ENCODE assay signal across 8 cellular contexts in the genomic region with DNA sequence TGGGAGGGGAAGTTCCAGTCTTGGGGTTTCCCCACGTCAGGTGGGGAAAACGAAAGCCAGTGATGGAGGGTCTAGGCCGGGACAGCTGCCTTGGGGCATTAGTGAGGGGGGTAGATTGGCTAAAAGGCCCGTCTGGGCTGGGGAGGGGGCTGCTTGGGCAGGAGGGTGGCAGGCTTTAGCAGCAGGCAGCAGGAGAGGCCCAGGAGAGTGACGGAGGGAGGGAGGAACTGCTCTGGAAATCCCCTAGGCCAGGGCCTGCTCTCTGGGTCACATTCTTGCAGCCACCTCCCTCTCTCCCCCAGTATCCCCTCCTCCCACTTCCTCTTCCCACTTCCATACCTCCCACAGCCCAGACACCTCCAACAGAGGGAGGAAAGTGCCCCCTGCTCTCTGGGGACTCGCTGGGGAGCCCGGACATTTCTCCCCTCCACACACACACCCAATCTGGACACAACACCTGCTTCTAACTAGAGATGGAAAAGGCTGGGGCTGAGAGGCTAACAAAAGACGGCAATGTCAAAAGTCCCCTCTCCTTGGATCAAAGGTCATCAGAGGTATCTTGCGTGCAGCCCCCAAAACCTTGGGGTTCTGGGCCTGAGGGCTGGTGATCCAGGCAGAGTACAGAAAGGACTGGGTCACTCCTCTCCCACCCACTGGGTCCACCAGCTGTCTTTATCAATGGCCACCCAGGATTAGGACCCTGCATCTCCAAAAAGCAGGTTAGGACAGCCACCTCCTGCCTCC. TPM values are rescaled to one million over a fixed set of nuclear protein-coding genes. Genes with fewer than 3 reads are reported as not detected.
DNase-seq lines count a peak whose midpoint lies in the region; ATAC-seq, FAIRE-seq and TF ChIP-seq lines count a peak whose summit lies in the region.

No MANE protein-coding gene starts in this region.

- TF ChIP-seq CTCF in GM10266 (IDR thresholded peaks at IDR 0.05; ENCODE audit: control insufficient read depth, insufficient read depth, low read depth, missing control alignments) (no peak), bronchial epithelial cell (IDR thresholded peaks at IDR 0.05; ENCODE audit: insufficient read depth, low read length, severe bottlenecking) (no peak)

- H3K36me3 ChIP-seq in MG63: peaks cover 25% of the 10 kb centered on the region
- peaks cover 12% of the 10 kb centered on the region for H3K36me3 ChIP-seq in bronchial epithelial cell (ENCODE audit: control insufficient read depth, insufficient read depth, low read length)

- no peak for FAIRE-seq in bronchial epithelial cell (lab: Jason Lieb, UNC)

- no peak for ATAC-seq in HG03520 (IDR thresholded peaks at IDR 0.05; ENCODE audit: unreplicated experiment)
- ATAC-seq in GM21529 (IDR thresholded peaks at IDR 0.05; ENCODE audit: unreplicated experiment): no peak

- H3K9me3 ChIP-seq in MG63 (no peaks in the 10 kb centered on the region), mononuclear cell (ENCODE audit: low read depth, low read length) (no peaks in the 10 kb centered on the region)

- DNase-seq in GM10266 (ENCODE audit: extremely low spot score) (peak; percentile 75), MG63 (peak; percentile 53), bronchial epithelial cell (ENCODE audit: low read depth) (no peak), hippocampal formation (lab: John Stamatoyannopoulos, UW) (no peak), NCI-H2171 (lab: John Stamatoyannopoulos, UW) (no peak)

- H3K27me3 ChIP-seq in MG63: peaks cover 8% of the 10 kb centered on the region
- peaks cover 2% of the 10 kb centered on the region for H3K27me3 ChIP-seq in bronchial epithelial cell (ENCODE audit: control insufficient read depth, insufficient read depth, low read length)
- peaks cover 2% of the 10 kb centered on the region for H3K27me3 ChIP-seq in mononuclear cell (ENCODE audit: insufficient read depth, low read length)

- no peak overlapping the region; the same call in 1 of the 2 replicates for H3K4me3 ChIP-seq in MG63
- peak overlapping the region; percentile 67 for H3K4me3 ChIP-seq in bronchial epithelial cell (ENCODE audit: low read depth, low read length)
- H3K4me3 ChIP-seq in mononuclear cell (ENCODE audit: low read length): peak overlapping the region; percentile 91

- H3K4me1 ChIP-seq in mononuclear cell (ENCODE audit: insufficient read depth, low read length): peaks cover 70% of the 10 kb centered on the region

RNA-seq across cellular contexts. Expression of a gene that starts 1.8 kb away (rescaled TPM):
- 24.4 and 35.2 TPM in 2 replicates for total RNA-seq in MG63 (2014; rRNA removed; shearing (Covaris generic); ENCODE audit: low replicate concordance)
- 3.3 and 5.3 TPM in 2 replicates for total RNA-seq in bronchial epithelial cell
- total RNA-seq in mononuclear cell: 125 TPM

RNA-seq across cellular contexts. Expression of a gene that starts 6.2 kb away (rescaled TPM):
- total RNA-seq in MG63 (2014; rRNA removed; shearing (Covaris generic); ENCODE audit: low replicate concordance): 386 and 631 TPM in 2 replicates
- total RNA-seq in bronchial epithelial cell (50.4 and 52.9 TPM in 2 replicates), mononuclear cell (8.2 TPM)

RNA-seq across cellular contexts. Expression of a gene that starts 6.7 kb away (rescaled TPM):
- total RNA-seq in MG63 (2014; rRNA removed; shearing (Covaris generic); ENCODE audit: low replicate concordance): 0.20 TPM in 1 of 2 replicates, not detected in the other
- total RNA-seq in bronchial epithelial cell (not detected in 2 replicates), mononuclear cell (not detected)

RNA-seq across cellular contexts. Expression of a gene that starts 16.6 kb away (rescaled TPM):
- total RNA-seq in MG63 (2014; rRNA removed; shearing (Covaris generic); ENCODE audit: low replicate concordance): 5,432 and 5,573 TPM in 2 replicates
- total RNA-seq in bronchial epithelial cell: 200 and 396 TPM in 2 replicates
- 442 TPM for total RNA-seq in mononuclear cell

RNA-seq across cellular contexts. Expression of a gene that starts 40.1 kb away (rescaled TPM):
- 118 and 130 TPM in 2 replicates for total RNA-seq in MG63 (2014; rRNA removed; shearing (Covaris generic); ENCODE audit: low replicate concordance)
- total RNA-seq in bronchial epithelial cell (1.2 and 1.8 TPM in 2 replicates), mononuclear cell (4.4 TPM)

Comparison
In these comparisons a context has a peak if more than half of its experiments do, and no peak if none do; other contexts are left out.
1. DNase-seq: peak in GM10266 (single experiment) and MG63 (single experiment); none in bronchial epithelial cell (single experiment), hippocampal formation (0 of 2) and NCI-H2171 (single experiment).